19 cellular contexts compared by ENCODE assay signal in the genomic region with DNA sequence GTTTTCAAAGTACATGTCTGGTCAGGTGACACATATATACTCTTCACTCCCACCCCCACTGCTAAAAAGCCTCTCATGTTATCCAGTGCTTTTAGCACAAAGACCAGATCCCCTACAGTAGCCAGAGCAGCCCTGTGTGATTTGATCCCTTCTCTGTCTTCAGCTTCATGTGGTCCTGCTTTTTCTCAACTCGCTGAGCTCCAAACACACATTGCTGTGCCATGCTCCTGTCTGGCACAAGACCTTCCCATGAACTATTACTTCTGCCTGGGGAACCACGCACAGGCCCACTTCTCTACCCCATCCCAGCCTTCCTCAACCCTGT.
A peak's percentile ranks its signal among the peaks of the same experiment; 100 is the strongest.
DNase-seq lines count a peak whose midpoint lies in the region; ATAC-seq, FAIRE-seq and TF ChIP-seq lines count a peak whose summit lies in the region.
"Had no signal": no experiment of that assay in that cellular context is flagged by ENCODE, and none has a peak within 500 bp of the region (broad histone marks: within the 10 kb centered on the region; RNA-seq: fewer than 3 reads in every experiment).

No MANE protein-coding gene starts in this region.

- intact Hi-C loops in breast epithelium (cut with DNase I; ENCODE audit: low total_unique reads) = no loop called here
- intact Hi-C loops in MCF 10A (cut with micrococcal nuclease) = no loop called here

- H3K9me3 ChIP-seq in breast epithelium = no peaks in the 10 kb centered on the region
- no peaks in the 10 kb centered on the region for H3K9me3 ChIP-seq in astrocyte (ENCODE audit: insufficient read depth, low read depth, low read length)
- H3K9me3 ChIP-seq in mesodermal cell (ENCODE audit: control insufficient read depth, low read length) = no peaks in the 10 kb centered on the region
- H3K9me3 ChIP-seq: Peyer's patch had no signal

- CTCF ChIA-PET in MCF 10A (lab: Yijun Ruan, JAX) = interaction anchor here (0.9 kb wide), 1 partner anchor 17 kb away, joined by 4 read pairs; no protein-coding TSS in a partner anchor

- no peak overlapping the region for H3K4me3 Mint-ChIP-seq in MCF 10A (ENCODE audit: unreplicated experiment)
- no peak overlapping the region for H3K4me3 Mint-ChIP-seq in astrocyte (ENCODE audit: unreplicated experiment)
- H3K4me3 Mint-ChIP-seq: CD4-positive, CD25-positive, alpha-beta regulatory T cell had no signal

- H3K27ac Mint-ChIP-seq in MCF 10A (ENCODE audit: low read depth, unreplicated experiment) (no peak overlapping the region), astrocyte (ENCODE audit: unreplicated experiment) (peak overlapping the region; percentile 36)
- H3K27ac Mint-ChIP-seq: CD4-positive, CD25-positive, alpha-beta regulatory T cell had no signal

- no peaks in the 10 kb centered on the region for H3K36me3 ChIP-seq in breast epithelium
- H3K36me3 ChIP-seq in astrocyte (ENCODE audit: insufficient read depth, low read length) = no peaks in the 10 kb centered on the region
- no peaks in the 10 kb centered on the region for H3K36me3 ChIP-seq in mesodermal cell (ENCODE audit: control insufficient read depth, insufficient read depth, low read length)
- H3K36me3 ChIP-seq: Peyer's patch had no signal

- POLR2A ChIA-PET in MCF 10A (lab: Yijun Ruan, JAX) = interaction anchor here (0.7 to 1.0 kb wide), 2 partner anchors 11 to 1769 kb away, joined by 3 read pairs; no protein-coding TSS in a partner anchor

- H3K4me1 Mint-ChIP-seq in MCF 10A (ENCODE audit: insufficient read depth, unreplicated experiment) = peaks cover 18% of the 10 kb centered on the region
- peaks cover 49% of the 10 kb centered on the region for H3K4me1 Mint-ChIP-seq in astrocyte (ENCODE audit: low read depth, unreplicated experiment)
- H3K4me1 Mint-ChIP-seq: CD4-positive, CD25-positive, alpha-beta regulatory T cell had no signal

- no peaks in the 10 kb centered on the region for H3K27me3 ChIP-seq in breast epithelium
- no peaks in the 10 kb centered on the region for H3K27me3 ChIP-seq in astrocyte (ENCODE audit: insufficient read depth, low read length)
- H3K27me3 ChIP-seq: Peyer's patch had no signal

- H3K36me3 Mint-ChIP-seq in MCF 10A (ENCODE audit: insufficient read depth, unreplicated experiment) (no peaks in the 10 kb centered on the region), astrocyte (ENCODE audit: low read depth, unreplicated experiment) (no peaks in the 10 kb centered on the region)
- H3K36me3 Mint-ChIP-seq: CD4-positive, CD25-positive, alpha-beta regulatory T cell had no signal

- H3K27me3 Mint-ChIP-seq in MCF 10A (ENCODE audit: insufficient read depth, unreplicated experiment) (no peaks in the 10 kb centered on the region), astrocyte (ENCODE audit: low read depth, unreplicated experiment) (no peaks in the 10 kb centered on the region)

- no peak overlapping the region for H3K9ac ChIP-seq in astrocyte (ENCODE audit: low read length)

- H3K9me3 Mint-ChIP-seq in MCF 10A (ENCODE audit: unreplicated experiment) (no peaks in the 10 kb centered on the region), astrocyte (ENCODE audit: unreplicated experiment) (peaks cover 4% of the 10 kb centered on the region)

- TF ChIP-seq POLR2A in breast epithelium (IDR thresholded peaks at IDR 0.05) = no peak

- no peak for TF ChIP-seq CTCF in breast epithelium (IDR thresholded peaks at IDR 0.05)
- TF ChIP-seq CTCF in MCF 10A (IDR thresholded peaks at IDR 0.05; ENCODE audit: unreplicated experiment) = no peak
- TF ChIP-seq CTCF in astrocyte (IDR thresholded peaks at IDR 0.05; ENCODE audit: insufficient read depth, low read depth, low read length) = no peak

- no peak for ATAC-seq in GM18502 (IDR thresholded peaks at IDR 0.05; ENCODE audit: poor library complexity, unreplicated experiment)

- H3K79me2 ChIP-seq in astrocyte (ENCODE audit: insufficient read depth, low read length) = no peaks in the 10 kb centered on the region

- H2AFZ ChIP-seq in astrocyte (ENCODE audit: low read depth, low read length) = no peak overlapping the region

- BruUV-seq in MCF 10A (replicated peaks; lab: Mats Ljungman, UMichigan) = no TSS peak

- H3K4me1 ChIP-seq in breast epithelium (peaks cover 0 to 13% of the 10 kb centered on the region in 2 donors), astrocyte (ENCODE audit: insufficient read depth, low read length) (peaks cover 38% of the 10 kb centered on the region), mesodermal cell (ENCODE audit: control insufficient read depth, insufficient read depth, low read length, poor library complexity, severe bottlenecking) (peaks cover 33% of the 10 kb centered on the region)

- H4K20me1 ChIP-seq in astrocyte (ENCODE audit: insufficient read depth, low read length) = no peaks in the 10 kb centered on the region

- 89 to 93% methylated on average over 2 of the region's 2 CpGs for WGBS in mesodermal cell (ENCODE audit: insufficient coverage in 2 of 2), 2 experiments

- FAIRE-seq in astrocyte (lab: Jason Lieb, UNC) = no peak
- FAIRE-seq: A204.1, GM12892 had no signal

- no peak overlapping the region for H3K4me2 ChIP-seq in astrocyte (ENCODE audit: low read length)

- H3K27ac ChIP-seq in breast epithelium (peak overlapping the region; percentile 57 to 80), astrocyte (ENCODE audit: low read depth, low read length) (no peak overlapping the region), mesodermal cell (ENCODE audit: low read depth, low read length, severe bottlenecking) (peak overlapping the region; percentile 95)
- H3K27ac ChIP-seq: Peyer's patch had no signal

- DNase-seq in breast epithelium (ENCODE audit: low spot score in 2 of 2) (no peak), MCF 10A (ENCODE audit: unreplicated experiment) (no peak), astrocyte (ENCODE audit: low read depth) (no peak), NCI-H1092 treated with DMSO at 0.1 percent for 48 hours (lab: John Stamatoyannopoulos, UW) (no peak), DMS79 (lab: John Stamatoyannopoulos, UW) (no peak)
- DNase-seq in activated CD8-positive, alpha-beta memory T cell treated with anti-CD3 and anti-CD28 coated beads for 24 hours = no peak
- DNase-seq: CD4-positive, CD25-positive, alpha-beta regulatory T cell; DMS79 treated with DMSO at 0.1 percent for 48 hours; GDM1; KG1; NCI-H1092; NCI-H1694 treated with DMSO at 0.1 percent for 48 hours; NCI-H510A; Peyer's patch; SHP77 had no signal

- H3K4me3 ChIP-seq in breast epithelium (no peak overlapping the region), astrocyte (ENCODE audit: insufficient read depth, low read depth, low read length) (no peak overlapping the region), mesodermal cell (ENCODE audit: extremely low read depth, insufficient read depth, low read length, poor library complexity, severe bottlenecking) (no peak overlapping the region)
- H3K4me3 ChIP-seq: Peyer's patch had no signal
